ENCODE assay signal across 29 cellular contexts in genomic region chr12:110333201-110333600, GRCh38.
"Had no signal": no experiment of that assay in that cellular context is flagged by ENCODE, and none has a peak within 500 bp of the region (broad histone marks: within the 10 kb centered on the region; RNA-seq: fewer than 3 reads in every experiment).

No MANE protein-coding gene starts in this region.

- H3K4me3 ChIP-seq: pancreas, prostate gland, right lobe of liver, sigmoid colon, stomach, thoracic aorta, thyroid gland, tibial nerve, upper lobe of left lung, uterus had no signal

- H3K27ac ChIP-seq: neutrophil, pancreas, prostate gland, right lobe of liver, sigmoid colon, stomach, thyroid gland, tibial nerve, upper lobe of left lung, uterus had no signal

- H3K4me1 ChIP-seq: uterus had no signal

- H3K27me3 ChIP-seq: neutrophil, pancreas, right lobe of liver, sigmoid colon, stomach, thyroid gland, tibial nerve, upper lobe of left lung, uterus had no signal

- FAIRE-seq: pancreas, small intestine had no signal

- H3K9me3 ChIP-seq: neutrophil, pancreas, prostate gland, right lobe of liver, sigmoid colon, stomach, thoracic aorta, thyroid gland, tibial nerve, upper lobe of left lung, uterus had no signal

- H3K9me3 Mint-ChIP-seq: naive B cell; naive thymus-derived CD8-positive, alpha-beta T cell; natural killer cell treated with Interleukin-12 subunit alpha and Interleukin-12 subunit beta and Interleukin-15 and Interleukin-18, amount 100 ng/mL, for 72 hours; nephron progenitor cell; neural crest cell; stimulated activated memory B cell treated with anti-CD40 and anti-IgM and Interleukin-4, amounts not matched to agents 10 μg/mL and 1 μg/mL and 100 μg/mL, for 72 hours; stimulated activated naive CD8-positive, alpha-beta T cell treated with anti-CD3 and anti-CD28 coated beads, Interleukin-15, Interleukin-2, amounts not matched to agents 100 ng/mL and 50 ng/mL, for 24 hours had no signal

- DNase-seq: naive B cell; naive thymus-derived CD8-positive, alpha-beta T cell; nephron progenitor cell; nucleus accumbens; pancreas; retina; right cardiac atrium; right lobe of liver; sigmoid colon; small intestine; stimulated activated CD4-positive, alpha-beta T cell treated with anti-CD3 and anti-CD28 coated beads, Interleukin-15, amount 100 ng/mL, for 24 hours; stimulated activated CD4-positive, alpha-beta T cell treated with anti-CD3 and anti-CD28 coated beads, Interleukin-2, amount 100 ng/mL, for 24 hours; stimulated activated CD4-positive, alpha-beta T cell treated with anti-CD3 and anti-CD28 coated beads, Interleukin-2, amount 100 ng/mL, for 48 hours; stimulated activated CD4-positive, alpha-beta T cell treated with anti-CD3 and anti-CD28 coated beads, Interleukin-4, amount 100 ng/mL, for 4 hours; stimulated activated CD8-positive, alpha-beta memory T cell treated with anti-CD3 and anti-CD28 coated beads, Interleukin-4, amount 100 ng/mL, for 48 hours; stimulated activated naive CD4-positive, alpha-beta T cell treated with Interleukin-2 at 50 U/mL for 16 hours; stomach; thyroid gland; trophoblast cell; upper lobe of left lung; uterus had no signal

- H3K4me1 Mint-ChIP-seq: nephron progenitor cell, neural crest cell had no signal

- ATAC-seq: naive thymus-derived CD8-positive, alpha-beta T cell; natural killer cell treated with Interleukin-12 subunit alpha and Interleukin-12 subunit beta and Interleukin-15 and Interleukin-18, amount 100 ng/mL, for 72 hours; pancreas; right cardiac atrium; right lobe of liver; stimulated activated memory B cell treated with anti-CD40 and anti-IgM and Interleukin-4, amounts not matched to agents 10 μg/mL and 1 μg/mL and 100 μg/mL, for 72 hours had no signal

- H3K4me3 Mint-ChIP-seq: naive B cell; naive thymus-derived CD8-positive, alpha-beta T cell; natural killer cell treated with Interleukin-12 subunit alpha and Interleukin-12 subunit beta and Interleukin-15 and Interleukin-18, amount 100 ng/mL, for 72 hours; nephron progenitor cell; neural crest cell; stimulated activated memory B cell treated with anti-CD40 and anti-IgM and Interleukin-4, amounts not matched to agents 10 μg/mL and 1 μg/mL and 100 μg/mL, for 72 hours; stimulated activated naive CD8-positive, alpha-beta T cell treated with anti-CD3 and anti-CD28 coated beads, Interleukin-15, Interleukin-2, amounts not matched to agents 100 ng/mL and 50 ng/mL, for 24 hours had no signal

- H3K27ac Mint-ChIP-seq: stimulated activated memory B cell treated with anti-CD40 and anti-IgM and Interleukin-4, amounts not matched to agents 10 μg/mL and 1 μg/mL and 100 μg/mL, for 72 hours; stimulated activated naive CD8-positive, alpha-beta T cell treated with anti-CD3 and anti-CD28 coated beads, Interleukin-15, Interleukin-2, amounts not matched to agents 100 ng/mL and 50 ng/mL, for 24 hours had no signal

- H3K27me3 Mint-ChIP-seq: naive B cell; naive thymus-derived CD8-positive, alpha-beta T cell; natural killer cell treated with Interleukin-12 subunit alpha and Interleukin-12 subunit beta and Interleukin-15 and Interleukin-18, amount 100 ng/mL, for 72 hours; stimulated activated memory B cell treated with anti-CD40 and anti-IgM and Interleukin-4, amounts not matched to agents 10 μg/mL and 1 μg/mL and 100 μg/mL, for 72 hours; stimulated activated naive CD8-positive, alpha-beta T cell treated with anti-CD3 and anti-CD28 coated beads, Interleukin-15, Interleukin-2, amounts not matched to agents 100 ng/mL and 50 ng/mL, for 24 hours had no signal

- H3K36me3 ChIP-seq: uterus had no signal
